In the genomic region with DNA sequence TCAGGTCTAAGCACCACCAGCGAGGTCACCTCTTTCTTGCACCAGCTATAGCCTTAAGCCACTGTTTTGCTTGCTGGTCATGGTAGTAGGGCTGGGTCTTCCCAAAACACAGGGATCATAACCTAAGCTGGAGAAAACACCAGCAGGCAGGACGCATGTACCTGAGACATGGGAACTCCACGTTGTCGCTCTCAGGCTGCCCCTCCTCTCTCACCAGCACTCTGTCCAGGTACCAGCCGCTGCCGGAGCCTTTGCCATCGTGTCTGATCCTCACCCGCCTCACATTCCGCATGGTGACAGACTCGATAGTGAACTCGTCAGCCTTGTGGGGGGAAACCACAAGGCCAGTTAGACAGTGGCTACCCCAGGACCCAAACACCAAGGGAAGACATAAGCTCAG, we compare ENCODE assay signal across 28 cellular contexts.
"Had no signal": no experiment of that assay in that cellular context is flagged by ENCODE, and none has a peak within 500 bp of the region (broad histone marks: within the 10 kb centered on the region; RNA-seq: fewer than 3 reads in every experiment).

No MANE protein-coding gene starts in this region.

- H3K4me1 ChIP-seq: lower lobe of right lung, pancreas, prostate gland, stomach, testis, transverse colon, upper lobe of left lung, vagina had no signal

- H3K4me3 ChIP-seq: hepatocyte, lower lobe of right lung, pancreas, prostate gland, skin epidermis, stomach, testis, thyroid gland, transverse colon, upper lobe of left lung, vagina had no signal

- H3K27me3 ChIP-seq: hepatocyte, pancreas, stomach, testis, thyroid gland, transverse colon, upper lobe of left lung, vagina had no signal

- ATAC-seq: left cardiac atrium; left lobe of liver; left ventricle myocardium superior; lower lobe of right lung; naive thymus-derived CD4-positive, alpha-beta T cell; natural killer cell treated with Interleukin-12 subunit alpha and Interleukin-12 subunit beta and Interleukin-15 and Interleukin-18, amount 100 ng/mL, for 72 hours; pancreas; right cardiac atrium; sciatic nerve; stimulated activated naive B cell treated with anti-CD40 and anti-IgM and Interleukin-4, amounts not matched to agents 10 μg/mL and 1 μg/mL and 100 μg/mL, for 72 hours; stimulated activated naive CD8-positive, alpha-beta T cell treated with anti-CD3 and anti-CD28 coated beads, Interleukin-15, Interleukin-2, amounts not matched to agents 100 U/mL and 50 U/mL, for 24 hours had no signal

- H3K27ac ChIP-seq: hepatocyte, lower lobe of right lung, pancreas, prostate gland, skin epidermis, stomach, testis, thyroid gland, transverse colon, upper lobe of left lung, vagina had no signal

- DNase-seq: kidney glomerular epithelial cell; left cardiac atrium; left ventricle myocardium superior; lower lobe of right lung; mesendoderm; naive thymus-derived CD4-positive, alpha-beta T cell; pancreas; posterior cingulate gyrus; retina; right cardiac atrium; stimulated activated CD4-positive, alpha-beta T cell treated with anti-CD3 and anti-CD28 coated beads, Interleukin-12 subunit alpha, Interleukin-12 subunit beta, amount 100 ng/mL, for 4 hours; stimulated activated CD4-positive, alpha-beta T cell treated with anti-CD3 and anti-CD28 coated beads, Interleukin-15, amount 100 ng/mL, for 24 hours; stimulated activated CD4-positive, alpha-beta T cell treated with anti-CD3 and anti-CD28 coated beads, Interleukin-2, amount 100 ng/mL, for 24 hours; stimulated activated CD4-positive, alpha-beta T cell treated with anti-CD3 and anti-CD28 coated beads, Interleukin-4, amount 100 ng/mL, for 1 hour; stimulated activated naive B cell treated with anti-CD40 and anti-IgM and Interleukin-4, amounts not matched to agents 10 μg/mL and 1 μg/mL and 100 μg/mL, for 72 hours; stimulated activated naive CD8-positive, alpha-beta T cell treated with anti-CD3 and anti-CD28 coated beads, Interleukin-15, Interleukin-2, amounts not matched to agents 100 U/mL and 50 U/mL, for 24 hours; stomach; testis; thyroid gland; transverse colon; upper lobe of left lung had no signal

- H3K9me3 ChIP-seq: pancreas, prostate gland, testis, thyroid gland, vagina had no signal

- H3K36me3 ChIP-seq: lower lobe of right lung, pancreas, prostate gland, stomach, thyroid gland, transverse colon, upper lobe of left lung, vagina had no signal
